In the genomic region with DNA sequence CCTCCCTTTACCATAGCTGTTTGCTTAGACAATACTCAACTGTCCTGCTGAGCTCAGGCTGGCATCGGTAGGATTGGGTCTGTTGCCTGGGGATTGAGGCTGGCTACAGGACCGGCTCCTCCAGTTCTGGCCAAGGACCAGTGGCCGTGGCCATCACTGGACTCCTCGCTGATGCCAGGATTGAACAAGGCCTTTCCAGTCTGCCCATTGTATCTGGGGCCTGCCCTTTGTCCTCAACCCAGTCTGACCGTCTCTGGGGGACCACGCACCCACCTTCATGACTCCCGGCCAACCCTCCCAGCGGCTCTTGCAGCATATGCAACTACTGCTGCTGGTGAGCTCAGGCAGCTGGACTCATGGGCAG, we compare ENCODE assay signal across 19 cellular contexts. TPM values are rescaled to one million over a fixed set of nuclear protein-coding genes. Genes with fewer than 3 reads are reported as not detected.
"Had no signal": no experiment of that assay in that cellular context is flagged by ENCODE, and none has a peak within 500 bp of the region (broad histone marks: within the 10 kb centered on the region; RNA-seq: fewer than 3 reads in every experiment).

No MANE protein-coding gene starts in this region.

- H3K27ac Mint-ChIP-seq: activated CD4-positive, alpha-beta memory T cell treated with anti-CD3 and anti-CD28 coated beads for 36 hours; activated T-cell treated with anti-CD3 and anti-CD28 coated beads, Interleukin-2, amount 50 U/mL, for 72 hours; nephron progenitor cell had no signal

- H3K36me3 ChIP-seq: stomach, tibial nerve, vagina had no signal

- ATAC-seq: activated T-cell treated with anti-CD3 and anti-CD28 coated beads, Interleukin-2, amount 50 U/mL, for 72 hours; left colon had no signal

- H3K4me1 Mint-ChIP-seq: central memory CD8-positive, alpha-beta T cell had no signal

- H3K4me3 Mint-ChIP-seq: activated CD4-positive, alpha-beta memory T cell treated with anti-CD3 and anti-CD28 coated beads for 36 hours; activated naive CD8-positive, alpha-beta T cell treated with anti-CD3 and anti-CD28 coated beads, Interleukin-2, amount 10 ng/mL, durations not matched to agents 7 days and 5 days; activated T-cell treated with anti-CD3 and anti-CD28 coated beads, Interleukin-2, amount 50 U/mL, for 72 hours; central memory CD8-positive, alpha-beta T cell; dendritic cell treated with granulocyte-macrophage colony-stimulating factor and Interleukin-4, amounts not matched to agents 40 ng/mL and 50 ng/mL, for 4 days; nephron progenitor cell had no signal

- H3K27me3 Mint-ChIP-seq: activated CD4-positive, alpha-beta memory T cell treated with anti-CD3 and anti-CD28 coated beads for 36 hours; activated naive CD8-positive, alpha-beta T cell treated with anti-CD3 and anti-CD28 coated beads, Interleukin-2, amount 10 ng/mL, durations not matched to agents 7 days and 5 days; central memory CD8-positive, alpha-beta T cell; dendritic cell treated with granulocyte-macrophage colony-stimulating factor and Interleukin-4, amounts not matched to agents 40 ng/mL and 50 ng/mL, for 4 days had no signal

- H3K36me3 Mint-ChIP-seq: activated CD4-positive, alpha-beta memory T cell treated with anti-CD3 and anti-CD28 coated beads for 36 hours; activated naive CD8-positive, alpha-beta T cell treated with anti-CD3 and anti-CD28 coated beads, Interleukin-2, amount 10 ng/mL, durations not matched to agents 7 days and 5 days had no signal

- H3K9me3 ChIP-seq: stomach, tibial nerve, vagina had no signal

- H3K4me3 ChIP-seq: skin epidermis, stomach, tibial nerve, vagina had no signal

- H3K9me3 Mint-ChIP-seq: activated CD4-positive, alpha-beta memory T cell treated with anti-CD3 and anti-CD28 coated beads for 36 hours; activated naive CD8-positive, alpha-beta T cell treated with anti-CD3 and anti-CD28 coated beads, Interleukin-2, amount 10 ng/mL, durations not matched to agents 7 days and 5 days; activated T-cell treated with anti-CD3 and anti-CD28 coated beads, Interleukin-2, amount 50 U/mL, for 72 hours; central memory CD8-positive, alpha-beta T cell; dendritic cell treated with granulocyte-macrophage colony-stimulating factor and Interleukin-4, amounts not matched to agents 40 ng/mL and 50 ng/mL, for 4 days; nephron progenitor cell had no signal

- DNase-seq: activated CD4-positive, alpha-beta memory T cell treated with anti-CD3 and anti-CD28 coated beads for 36 hours; activated CD4-positive, alpha-beta T cell treated with anti-CD3 and anti-CD28 coated beads for 1 hour; activated naive CD8-positive, alpha-beta T cell treated with anti-CD3 and anti-CD28 coated beads, Interleukin-2, amount 10 ng/mL, durations not matched to agents 7 days and 5 days; activated T-cell treated with anti-CD3 and anti-CD28 coated beads, Interleukin-2, amount 50 U/mL, for 72 hours; erythroblast; nephron progenitor cell; retina; stimulated activated CD4-positive, alpha-beta T cell treated with anti-CD3 and anti-CD28 coated beads, Interleukin-4, amount 100 ng/mL, for 4 hours; stomach; T-helper 9 cell had no signal

- H3K27me3 ChIP-seq: stomach, tibial nerve, vagina had no signal

- FAIRE-seq: astrocyte had no signal

RNA-seq across cellular contexts. Expression of a gene that starts 28.7 kb away (rescaled TPM):
- total RNA-seq: glomerular endothelial cell, lung microvascular endothelial cell, vagina had no signal
